Comparison of ENCODE assay signal across 5 cellular contexts in the genomic region with DNA sequence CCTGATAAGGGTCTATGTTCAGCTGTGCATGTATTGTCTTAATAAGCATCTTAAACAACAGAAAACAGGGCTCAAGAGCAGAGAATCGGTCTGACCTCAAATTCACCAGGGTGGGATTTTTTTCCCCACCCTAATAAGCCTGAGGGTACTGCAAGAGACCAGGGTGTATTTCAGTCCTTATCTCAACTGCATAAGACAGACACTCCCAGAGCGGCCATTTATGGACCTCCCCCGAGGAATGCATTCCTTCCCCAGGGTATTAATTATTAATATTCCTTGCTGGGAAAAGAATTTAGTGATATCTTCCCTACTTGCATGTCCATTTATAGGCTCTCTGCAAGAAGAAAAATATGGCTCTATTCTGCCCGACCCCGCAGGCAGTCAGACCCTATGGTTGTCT. TPM values are rescaled to one million over a fixed set of nuclear protein-coding genes. Genes with fewer than 3 reads are reported as not detected.
"Had no signal": no experiment of that assay in that cellular context is flagged by ENCODE, and none has a peak within 500 bp of the region (broad histone marks: within the 10 kb centered on the region; RNA-seq: fewer than 3 reads in every experiment).

No MANE protein-coding gene starts in this region.

RNA-seq across cellular contexts. Expression of gene CCDC170, which starts 25.2 kb away (rescaled TPM):
- total RNA-seq: kidney epithelial cell, lung microvascular endothelial cell, mammary epithelial cell, myocyte had no signal
- polyA plus RNA-seq: naive thymus-derived CD4-positive, alpha-beta T cell had no signal
